In genomic region chr4:176838611-176839411, GRCh38 we compare ENCODE assay signal across 13 cellular contexts. TPM values are rescaled to one million over a fixed set of nuclear protein-coding genes. Genes with fewer than 3 reads are reported as not detected.
DNase-seq lines count a peak whose midpoint lies in the region; ATAC-seq and TF ChIP-seq lines count a peak whose summit lies in the region.
"Had no signal": no experiment of that assay in that cellular context is flagged by ENCODE, and none has a peak within 500 bp of the region (broad histone marks: within the 10 kb centered on the region; RNA-seq: fewer than 3 reads in every experiment).

No MANE protein-coding gene starts in this region.

- TF ChIP-seq CTCF in HEK293 (tag by site-specific recombination; IDR thresholded peaks at IDR 0.05), result no peak

- peak overlapping the region; percentile 16; the same call in 1 of the 2 replicates for H3K4me3 ChIP-seq in ACC112 (ENCODE audit: low read depth, low read length)
- no peak overlapping the region for H3K4me3 ChIP-seq in HEK293 (ENCODE audit: low read depth, low read length)
- H3K4me3 ChIP-seq: lung had no signal

- H3K4me1 ChIP-seq in ACC112 (ENCODE audit: control insufficient read depth, insufficient read depth, low read length, unreplicated experiment), result peaks cover 65% of the 10 kb centered on the region
- H3K4me1 ChIP-seq in HEK293 (ENCODE audit: control insufficient read depth, insufficient read depth, low read length), result peaks cover 8% of the 10 kb centered on the region; the same call in 1 of the 2 replicates

- DNase-seq in astrocyte of the hippocampus (ENCODE audit: low read depth, low spot score) (peak; percentile 61), left cardiac atrium (peak; percentile 26), amniotic stem cell (lab: John Stamatoyannopoulos, UW) (no peak), caudate nucleus (lab: John Stamatoyannopoulos, UW) (no peak)
- DNase-seq: activated CD4-positive, alpha-beta T cell treated with anti-CD3 and anti-CD28 coated beads, Interleukin-2, amount 50 U/mL, for 48 hours; DMS79; Karpas-422; T-helper 2 cell had no signal

- POLR2A ChIA-PET in HEK293 (lab: Yijun Ruan, JAX), result no interaction called here

- intact Hi-C loops in left cardiac atrium (cut with DNase I), result no loop called here

- no peaks in the 10 kb centered on the region for H3K36me3 ChIP-seq in ACC112 (ENCODE audit: insufficient read depth, low read length)
- H3K36me3 ChIP-seq in HEK293 (ENCODE audit: control insufficient read depth in 2 of 2, insufficient read depth in 1 of 2, low read length in 2 of 2), result no peaks in the 10 kb centered on the region

- no peak overlapping the region for H2AFZ ChIP-seq in ACC112 (ENCODE audit: low read length, unreplicated experiment)

- H3K9me3 ChIP-seq in HEK293 (ENCODE audit: control insufficient read depth, insufficient read depth, low read depth, low read length), result no peaks in the 10 kb centered on the region

- H3K27me3 ChIP-seq in ACC112 (ENCODE audit: insufficient read depth, low read length), result no peaks in the 10 kb centered on the region

- no peaks in the 10 kb centered on the region for H3K79me2 ChIP-seq in ACC112 (ENCODE audit: control insufficient read depth, insufficient read depth, low read length, unreplicated experiment)

- CTCF ChIA-PET in HEK293 (lab: Yijun Ruan, JAX), result no interaction called here

- ATAC-seq in left cardiac atrium (peak in 1 of 2 donors; percentile 26), GM18498 (IDR thresholded peaks at IDR 0.05; ENCODE audit: unreplicated experiment) (no peak), GM18870 (IDR thresholded peaks at IDR 0.05; ENCODE audit: unreplicated experiment) (no peak)

- H3K27ac ChIP-seq in ACC112 (ENCODE audit: low read depth, low read length) (peak overlapping the region; percentile 90), HEK293 (ENCODE audit: extremely low read depth, low read depth, low read length) (no peak overlapping the region), caudate nucleus (ENCODE audit: low read depth, low read length) (no peak overlapping the region)

TF ChIP-seq in HEK293, 187 proteins besides CTCF, POLR2A, EP300 and RAD21:
- TF ChIP-seq, protein P1, sequence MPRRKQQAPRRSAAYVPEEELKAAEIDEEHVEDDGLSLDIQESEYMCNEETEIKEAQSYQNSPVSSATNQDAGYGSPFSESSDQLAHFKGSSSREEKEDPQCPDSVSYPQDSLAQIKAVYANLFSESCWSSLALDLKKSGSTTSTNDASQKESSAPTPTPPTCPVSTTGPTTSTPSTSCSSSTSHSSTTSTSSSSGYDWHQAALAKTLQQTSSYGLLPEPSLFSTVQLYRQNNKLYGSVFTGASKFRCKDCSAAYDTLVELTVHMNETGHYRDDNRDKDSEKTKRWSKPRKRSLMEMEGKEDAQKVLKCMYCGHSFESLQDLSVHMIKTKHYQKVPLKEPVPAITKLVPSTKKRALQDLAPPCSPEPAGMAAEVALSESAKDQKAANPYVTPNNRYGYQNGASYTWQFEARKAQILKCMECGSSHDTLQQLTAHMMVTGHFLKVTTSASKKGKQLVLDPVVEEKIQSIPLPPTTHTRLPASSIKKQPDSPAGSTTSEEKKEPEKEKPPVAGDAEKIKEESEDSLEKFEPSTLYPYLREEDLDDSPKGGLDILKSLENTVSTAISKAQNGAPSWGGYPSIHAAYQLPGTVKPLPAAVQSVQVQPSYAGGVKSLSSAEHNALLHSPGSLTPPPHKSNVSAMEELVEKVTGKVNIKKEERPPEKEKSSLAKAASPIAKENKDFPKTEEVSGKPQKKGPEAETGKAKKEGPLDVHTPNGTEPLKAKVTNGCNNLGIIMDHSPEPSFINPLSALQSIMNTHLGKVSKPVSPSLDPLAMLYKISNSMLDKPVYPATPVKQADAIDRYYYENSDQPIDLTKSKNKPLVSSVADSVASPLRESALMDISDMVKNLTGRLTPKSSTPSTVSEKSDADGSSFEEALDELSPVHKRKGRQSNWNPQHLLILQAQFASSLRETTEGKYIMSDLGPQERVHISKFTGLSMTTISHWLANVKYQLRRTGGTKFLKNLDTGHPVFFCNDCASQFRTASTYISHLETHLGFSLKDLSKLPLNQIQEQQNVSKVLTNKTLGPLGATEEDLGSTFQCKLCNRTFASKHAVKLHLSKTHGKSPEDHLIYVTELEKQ (tag by site-specific recombination; IDR thresholded peaks at IDR 0.05; ENCODE audit: borderline replicate concordance), result no peak
- TF ChIP-seq ZNF394 (tag by site-specific recombination; IDR thresholded peaks at IDR 0.05; ENCODE audit: borderline replicate concordance) (no peak), ZNF366 (tag by site-specific recombination; conservative IDR thresholded peaks at IDR 0.05) (0 out of 2 replicates have a peak, but pooled peaks have one; percentile 15)

RNA-seq across cellular contexts. Expression of gene VEGFC, which starts 46.1 kb away (rescaled TPM):
- total RNA-seq in left cardiac atrium, result 1 to 10 TPM; 7.8 to 8.5 TPM

Comparison
In these comparisons a context has a peak if more than half of its experiments do, and no peak if none do; other contexts are left out.
1. DNase-seq: peak in astrocyte of the hippocampus (single experiment) and left cardiac atrium (single experiment); none in amniotic stem cell (single experiment) and caudate nucleus (0 of 61).